In the genomic region with DNA sequence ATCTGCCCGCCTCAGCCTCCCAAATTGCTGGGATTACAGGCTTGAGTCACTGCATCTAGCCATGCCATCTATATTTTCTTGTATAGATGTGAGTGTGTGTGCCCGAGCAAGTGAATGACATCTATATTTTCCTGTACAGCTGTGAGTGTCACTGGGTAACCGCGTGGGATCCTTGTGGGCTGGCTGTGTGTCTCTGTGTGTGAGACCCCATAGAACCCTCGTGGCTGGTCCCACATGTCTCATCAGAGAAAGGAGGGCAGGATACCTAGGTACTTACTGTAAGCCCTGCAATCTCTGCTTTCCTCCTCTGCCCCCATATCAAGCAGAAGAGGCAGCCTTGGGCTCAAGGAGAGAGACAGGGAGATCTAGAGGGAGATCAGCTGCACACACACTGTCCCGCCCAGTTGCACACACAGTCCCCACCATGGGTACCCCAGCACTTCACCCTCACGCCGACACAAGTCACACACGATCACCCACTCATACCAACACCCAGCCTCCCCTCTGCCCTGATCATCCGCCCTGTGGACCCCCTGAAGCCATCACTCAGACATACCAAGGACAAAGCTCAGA, we compare ENCODE assay signal across 14 cellular contexts. TPM values are rescaled to one million over a fixed set of nuclear protein-coding genes. Genes with fewer than 3 reads are reported as not detected.
DNase-seq lines count a peak whose midpoint lies in the region; ATAC-seq and TF ChIP-seq lines count a peak whose summit lies in the region.
"Had no signal": no experiment of that assay in that cellular context is flagged by ENCODE, and none has a peak within 500 bp of the region (broad histone marks: within the 10 kb centered on the region; RNA-seq: fewer than 3 reads in every experiment).

No MANE protein-coding gene starts in this region.

- H3K36me3 Mint-ChIP-seq in T-helper 2 cell treated with Interferon-gamma antibody and Interleukin-4, amounts not matched to agents 5 μg/mL and 100 μg/mL, for 36 hours (ENCODE audit: low read depth): peaks cover 15% of the 10 kb centered on the region

- no peak for TF ChIP-seq EP300 in esophagus muscularis mucosa (IDR thresholded peaks at IDR 0.05)

- peaks cover 24% of the 10 kb centered on the region for H3K4me1 Mint-ChIP-seq in T-helper 2 cell treated with Interferon-gamma antibody and Interleukin-4, amounts not matched to agents 5 μg/mL and 100 μg/mL, for 36 hours (ENCODE audit: low read depth)
- H3K4me1 Mint-ChIP-seq: nephron had no signal

- no peak for ATAC-seq in thoracic aorta (ENCODE audit: insufficient number of reproducible peaks, low FRiP score, low read depth)
- ATAC-seq in HG02571 (IDR thresholded peaks at IDR 0.05; ENCODE audit: unreplicated experiment): no peak
- ATAC-seq: foreskin keratinocyte had no signal

- peaks cover 11 to 13% (median 12%) of the 10 kb centered on the region in 4 donors for H3K4me1 ChIP-seq in esophagus muscularis mucosa
- H3K4me1 ChIP-seq in thoracic aorta (ENCODE audit: control insufficient read depth in 1 of 2, low read depth in 2 of 2): peaks cover 0 to 8% of the 10 kb centered on the region in 2 donors
- H3K4me1 ChIP-seq: foreskin keratinocyte had no signal

- 73% methylated on average over 8 of the region's 10 CpGs for WGBS in esophagus muscularis mucosa

- peak overlapping the region; percentile 22 to 44 (median 30) for H3K4me3 ChIP-seq in esophagus muscularis mucosa
- H3K4me3 ChIP-seq in thoracic aorta: peak overlapping the region; percentile 59
- H3K4me3 ChIP-seq: A549, SK-N-MC had no signal

- intact Hi-C loops in esophagus muscularis mucosa (cut with DNase I): no loop called here

- H3K9me3 Mint-ChIP-seq in T-helper 2 cell treated with Interferon-gamma antibody and Interleukin-4, amounts not matched to agents 5 μg/mL and 100 μg/mL, for 36 hours: no peaks in the 10 kb centered on the region
- H3K9me3 Mint-ChIP-seq: nephron had no signal

- H3K9me3 ChIP-seq in esophagus muscularis mucosa (no peaks in the 10 kb centered on the region), thoracic aorta (no peaks in the 10 kb centered on the region)
- H3K9me3 ChIP-seq: A549, adrenal gland had no signal

- peak overlapping the region; percentile 94 for H3K27ac Mint-ChIP-seq in T-helper 2 cell treated with Interferon-gamma antibody and Interleukin-4, amounts not matched to agents 5 μg/mL and 100 μg/mL, for 36 hours
- H3K27ac Mint-ChIP-seq: nephron had no signal

- peak overlapping the region; percentile 98 for H3K4me3 Mint-ChIP-seq in T-helper 2 cell treated with Interferon-gamma antibody and Interleukin-4, amounts not matched to agents 5 μg/mL and 100 μg/mL, for 36 hours
- H3K4me3 Mint-ChIP-seq: nephron had no signal

- H3K27me3 ChIP-seq in esophagus muscularis mucosa: peaks cover 3 to 77% (median 18%) of the 10 kb centered on the region in 4 donors
- H3K27me3 ChIP-seq in thoracic aorta (replicated peaks; ENCODE audit: insufficient read depth): no peaks in the 10 kb centered on the region
- H3K27me3 ChIP-seq: adrenal gland had no signal

- H3K36me3 ChIP-seq in esophagus muscularis mucosa (no peaks in the 10 kb centered on the region), thoracic aorta (no peaks in the 10 kb centered on the region)
- H3K36me3 ChIP-seq: adrenal gland had no signal

- H3K27ac ChIP-seq in esophagus muscularis mucosa (replicated peaks in 1 of 4): no peak overlapping the region
- no peak overlapping the region for H3K27ac ChIP-seq in thoracic aorta
- H3K27ac ChIP-seq: foreskin keratinocyte, SK-N-MC had no signal

- peak; percentile 49 for DNase-seq in activated CD4-positive, alpha-beta T cell treated with anti-CD3 and anti-CD28 coated beads for 48 hours
- DNase-seq in activated CD4-positive, alpha-beta T cell treated with anti-CD3 and anti-CD28 coated beads for 1 hour: no peak
- peak; percentile 23 for DNase-seq in T-helper 2 cell treated with Interferon-gamma antibody and Interleukin-4, amounts not matched to agents 5 μg/mL and 100 μg/mL, for 36 hours (ENCODE audit: low spot score)
- DNase-seq in esophagus muscularis mucosa (ENCODE audit: extremely low spot score) (no peak), thoracic aorta (ENCODE audit: low spot score) (no peak), SIG-M5 treated with dmso at 0.1 percent for 504 hours (lab: John Stamatoyannopoulos, UW; ENCODE audit: unreplicated experiment) (no peak), NCI-H69 (lab: John Stamatoyannopoulos, UW) (no peak)
- DNase-seq: adrenal gland, foreskin keratinocyte, NCI-H1417 treated with DMSO at 0.1 percent for 48 hours had no signal

- no peak for TF ChIP-seq POLR2A in esophagus muscularis mucosa (IDR thresholded peaks at IDR 0.05; ENCODE audit: low read depth)

- H3K27me3 Mint-ChIP-seq in T-helper 2 cell treated with Interferon-gamma antibody and Interleukin-4, amounts not matched to agents 5 μg/mL and 100 μg/mL, for 36 hours (ENCODE audit: low read depth): no peaks in the 10 kb centered on the region

- no peak for TF ChIP-seq CTCF in esophagus muscularis mucosa (IDR thresholded peaks at IDR 0.05)
- TF ChIP-seq CTCF in thoracic aorta (IDR thresholded peaks at IDR 0.05): no peak

RNA-seq across cellular contexts. Expression of gene DENND1C, which starts 0.7 kb away (rescaled TPM):
- total RNA-seq in esophagus muscularis mucosa (1 to 10 TPM in 2 of 4 donors, under 1 TPM in 2; 0.13 to 2.8 (median 1.1) TPM), thoracic aorta (1 to 10 TPM; 2.7 to 3.9 TPM)

RNA-seq across cellular contexts. Expression of gene CRB3, which starts 16.9 kb away (rescaled TPM):
- 1 to 10 TPM in 3 of 4 donors, not detected in 1; 1.8 to 2.7 (median 2.4) TPM for total RNA-seq in esophagus muscularis mucosa
- 1 to 10 TPM in 1 of 2 donors, under 1 TPM in 1; 0.54 to 2.1 TPM for total RNA-seq in thoracic aorta

RNA-seq across cellular contexts. Expression of gene TUBB4A, which starts 21.2 kb away (rescaled TPM):
- total RNA-seq in esophagus muscularis mucosa (1 to 10 TPM; 1.7 to 4.7 (median 3.4) TPM), thoracic aorta (not detected)
- total RNA-seq: foreskin keratinocyte had no signal

RNA-seq across cellular contexts. Expression of gene SLC25A23, which starts 21.3 kb away (rescaled TPM):
- total RNA-seq in esophagus muscularis mucosa: 100 to 1,000 TPM; 215 to 412 (median 315) TPM
- total RNA-seq in thoracic aorta: 10 to 100 TPM; 89.6 to 97.1 TPM

RNA-seq across cellular contexts. Expression of gene SLC25A41, which starts 47.4 kb away (rescaled TPM):
- total RNA-seq in esophagus muscularis mucosa (1 to 10 TPM in 1 of 4 donors, under 1 TPM in 2, not detected in 1; 0.32 to 2.4 (median 0.66) TPM), thoracic aorta (under 1 TPM in 1 of 2 donors, not detected in 1; 0.71 TPM)

Comparison
In these comparisons a context has a peak if more than half of its experiments do, and no peak if none do; other contexts are left out.
1. DNase-seq: peak in activated CD4-positive, alpha-beta T cell treated with anti-CD3 and anti-CD28 coated beads for 48 hours (single experiment) and T-helper 2 cell treated with Interferon-gamma antibody and Interleukin-4, amounts not matched to agents 5 μg/mL and 100 μg/mL, for 36 hours (single experiment); none in activated CD4-positive, alpha-beta T cell treated with anti-CD3 and anti-CD28 coated beads for 1 hour (single experiment), esophagus muscularis mucosa (single experiment), thoracic aorta (single experiment), SIG-M5 treated with dmso at 0.1 percent for 504 hours (single experiment) and NCI-H69 (single experiment).